ENCODE assay signal across 8 cellular contexts in the genomic region with DNA sequence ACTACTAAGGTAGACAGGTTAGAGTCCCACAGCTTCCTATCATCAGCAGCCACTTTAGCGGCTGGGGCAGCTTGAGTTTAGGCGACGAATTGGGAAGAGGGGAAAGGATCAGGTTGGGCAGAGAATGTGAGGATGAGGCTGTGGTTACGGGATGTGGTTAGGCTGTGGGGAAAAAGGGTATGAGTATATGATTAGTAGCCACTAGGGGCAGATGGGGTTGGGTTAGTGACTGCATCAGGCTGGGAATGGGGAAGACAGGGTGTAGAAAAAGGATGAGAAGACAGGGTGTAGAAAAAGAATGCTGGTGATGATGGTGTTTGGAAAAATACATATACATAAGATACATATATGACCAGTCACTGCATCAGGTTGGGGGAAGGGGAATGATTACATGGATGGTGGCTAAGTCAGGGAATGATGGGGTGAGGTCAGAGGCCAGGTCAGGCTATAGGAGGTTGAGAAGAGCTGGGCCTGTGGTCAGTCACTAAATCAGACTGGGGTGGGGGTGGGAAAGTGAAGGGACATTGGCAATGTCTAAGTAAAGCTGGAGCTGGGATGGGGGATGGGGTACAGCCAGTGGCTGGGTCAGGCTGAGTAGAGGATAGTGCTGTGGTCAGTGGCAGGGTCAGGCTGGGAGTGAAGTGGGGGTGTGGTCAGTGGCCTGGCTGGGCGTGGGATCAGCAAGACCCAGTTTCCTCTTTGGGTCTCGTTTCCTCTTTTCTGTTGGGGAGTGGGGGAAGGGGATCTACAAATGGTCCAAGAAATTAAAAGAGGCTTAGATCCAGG. TPM values are rescaled to one million over a fixed set of nuclear protein-coding genes. Genes with fewer than 3 reads are reported as not detected.
DNase-seq lines count a peak whose midpoint lies in the region; ATAC-seq and TF ChIP-seq lines count a peak whose summit lies in the region.

No MANE protein-coding gene starts in this region.

- peaks cover 82% of the 10 kb centered on the region for H3K79me2 ChIP-seq in fibroblast of lung (ENCODE audit: control insufficient read depth, insufficient read depth, low read length)

- peaks cover 20% of the 10 kb centered on the region for H3K4me1 Mint-ChIP-seq in activated CD4-positive, alpha-beta T cell treated with anti-CD3 and anti-CD28 coated beads, Interleukin-2, amount 10 ng/mL, durations not matched to agents 24 days and 14 days
- peaks cover 15 to 16% of the 10 kb centered on the region in 2 donors for H3K4me1 Mint-ChIP-seq in natural killer cell treated with Interleukin-12 subunit alpha and Interleukin-12 subunit beta and Interleukin-15 and Interleukin-18, amount 100 ng/mL, for 72 hours (ENCODE audit: low read depth in 2 of 2)

- peaks cover 18% of the 10 kb centered on the region for H3K36me3 Mint-ChIP-seq in activated CD4-positive, alpha-beta T cell treated with anti-CD3 and anti-CD28 coated beads, Interleukin-2, amount 10 ng/mL, durations not matched to agents 24 days and 14 days (ENCODE audit: low read depth)
- peaks cover 9% of the 10 kb centered on the region for H3K36me3 Mint-ChIP-seq in natural killer cell treated with Interleukin-12 subunit alpha and Interleukin-12 subunit beta and Interleukin-15 and Interleukin-18, amount 100 ng/mL, for 72 hours

- H3K36me3 ChIP-seq in fibroblast of lung (ENCODE audit: control insufficient read depth, insufficient read depth, low read length) = peaks cover 9% of the 10 kb centered on the region

- intact Hi-C loops in activated CD4-positive, alpha-beta T cell treated with anti-CD3 and anti-CD28 coated beads, Interleukin-2, amount 10 ng/mL, durations not matched to agents 24 days and 14 days (cut with micrococcal nuclease) = loop anchor here (2.0 to 5.0 kb wide), 2 partner anchors 33 to 618 kb away; no protein-coding TSS in a partner anchor

- H3K27me3 Mint-ChIP-seq in activated CD4-positive, alpha-beta T cell treated with anti-CD3 and anti-CD28 coated beads, Interleukin-2, amount 10 ng/mL, durations not matched to agents 24 days and 14 days = no peaks in the 10 kb centered on the region
- H3K27me3 Mint-ChIP-seq in natural killer cell treated with Interleukin-12 subunit alpha and Interleukin-12 subunit beta and Interleukin-15 and Interleukin-18, amount 100 ng/mL, for 72 hours = no peaks in the 10 kb centered on the region

- no peak overlapping the region for H2AFZ ChIP-seq in fibroblast of lung (ENCODE audit: low read length)

- peak overlapping the region; percentile 100 for H3K4me2 ChIP-seq in fibroblast of lung (ENCODE audit: extremely low read depth, insufficient read depth, low read length)

- TF ChIP-seq CTCF in VCaP (conservative IDR thresholded peaks at IDR 0.05) = peak; percentile 73
- peak; percentile 70 to 74 for TF ChIP-seq CTCF in fibroblast of lung (conservative IDR thresholded peaks at IDR 0.05 in 1 of 2, IDR thresholded peaks at IDR 0.05 in 1 of 2; ENCODE audit: low read depth in 1 of 2, low read length in 2 of 2)

- ATAC-seq in natural killer cell treated with Interleukin-12 subunit alpha and Interleukin-12 subunit beta and Interleukin-15 and Interleukin-18, amount 100 ng/mL, for 72 hours = no peak
- no peak for ATAC-seq in GM18502 (IDR thresholded peaks at IDR 0.05; ENCODE audit: poor library complexity, unreplicated experiment)

- H3K9me3 ChIP-seq in fibroblast of lung (ENCODE audit: control insufficient read depth, insufficient read depth, low read depth, low read length) = no peaks in the 10 kb centered on the region

- H3K27ac ChIP-seq in VCaP (no peak overlapping the region; the same call in 1 of the 2 replicates), fibroblast of lung (ENCODE audit: insufficient read depth, low read length) (peak overlapping the region; percentile 94)

- H3K9me3 Mint-ChIP-seq in activated CD4-positive, alpha-beta T cell treated with anti-CD3 and anti-CD28 coated beads, Interleukin-2, amount 10 ng/mL, durations not matched to agents 24 days and 14 days = no peaks in the 10 kb centered on the region
- H3K9me3 Mint-ChIP-seq in natural killer cell treated with Interleukin-12 subunit alpha and Interleukin-12 subunit beta and Interleukin-15 and Interleukin-18, amount 100 ng/mL, for 72 hours = no peaks in the 10 kb centered on the region

- DNase-seq in activated CD4-positive, alpha-beta T cell treated with anti-CD3 and anti-CD28 coated beads, Interleukin-2, amount 10 ng/mL, durations not matched to agents 24 days and 14 days = peak; percentile 78
- no peak for DNase-seq in activated CD4-positive, alpha-beta T cell treated with anti-CD3 and anti-CD28 coated beads, Interleukin-2, amount 50 U/mL, for 1 hour
- DNase-seq in LoVo (ENCODE audit: low spot score) = peak; percentile 36
- DNase-seq in fibroblast of lung (ENCODE audit: low read depth in 2 of 2) = peak; percentile 82 to 87
- peak; percentile 63 for DNase-seq in natural killer cell treated with Interleukin-12 subunit alpha and Interleukin-12 subunit beta and Interleukin-15 and Interleukin-18, amount 100 ng/mL, for 72 hours (ENCODE audit: low spot score)
- DNase-seq in activated gamma-delta T cell (lab: John Stamatoyannopoulos, UW) = no peak

- no peaks in the 10 kb centered on the region for H3K27me3 ChIP-seq in fibroblast of lung (ENCODE audit: control insufficient read depth, insufficient read depth, low read length)

- H4K20me1 ChIP-seq in fibroblast of lung (ENCODE audit: control insufficient read depth, extremely low read depth, insufficient read depth, low read length) = no peaks in the 10 kb centered on the region

- peaks cover 23% of the 10 kb centered on the region for H3K4me1 ChIP-seq in fibroblast of lung (ENCODE audit: control insufficient read depth, extremely low read depth, insufficient read depth, low read length)

- peak overlapping the region; percentile 60 for H3K27ac Mint-ChIP-seq in activated CD4-positive, alpha-beta T cell treated with anti-CD3 and anti-CD28 coated beads, Interleukin-2, amount 10 ng/mL, durations not matched to agents 24 days and 14 days
- no peak overlapping the region for H3K27ac Mint-ChIP-seq in natural killer cell treated with Interleukin-12 subunit alpha and Interleukin-12 subunit beta and Interleukin-15 and Interleukin-18, amount 100 ng/mL, for 72 hours

- peak overlapping the region; percentile 97 for H3K9ac ChIP-seq in fibroblast of lung (ENCODE audit: insufficient read depth, low read length)

- peak overlapping the region; percentile 87 to 99 (median 96) for H3K4me3 ChIP-seq in fibroblast of lung (replicated peaks in 1 of 4; ENCODE audit: control extremely low read depth in 1 of 4, insufficient read depth in 1 of 4, low read depth in 3 of 4, low read length in 4 of 4)

- H3K4me3 Mint-ChIP-seq in activated CD4-positive, alpha-beta T cell treated with anti-CD3 and anti-CD28 coated beads, Interleukin-2, amount 10 ng/mL, durations not matched to agents 24 days and 14 days = no peak overlapping the region
- H3K4me3 Mint-ChIP-seq in natural killer cell treated with Interleukin-12 subunit alpha and Interleukin-12 subunit beta and Interleukin-15 and Interleukin-18, amount 100 ng/mL, for 72 hours = no peak overlapping the region

RNA-seq across cellular contexts. Expression of a gene that starts 2.1 kb away (rescaled TPM):
- total RNA-seq in activated CD4-positive, alpha-beta T cell treated with anti-CD3 and anti-CD28 coated beads, Interleukin-2, amount 10 ng/mL, durations not matched to agents 24 days and 14 days = 220 and 243 TPM in 2 replicates
- total RNA-seq in fibroblast of lung = 214 and 405 TPM in 2 replicates
- polyA plus RNA-seq in fibroblast of lung = 214 and 244 TPM in 2 replicates
- polyA plus RNA-seq in fibroblast of lung (2012) = 354 and 377 TPM in 2 replicates
- polyA minus RNA-seq in fibroblast of lung (ENCODE audit: low replicate concordance) = 919 and 1,168 TPM in 2 replicates
- total RNA-seq in natural killer cell treated with Interleukin-12 subunit alpha and Interleukin-12 subunit beta and Interleukin-15 and Interleukin-18, amount 100 ng/mL, for 72 hours = 100 to 1,000 TPM; 490 to 539 TPM

RNA-seq across cellular contexts. Expression of a gene that starts 2.6 kb away (rescaled TPM):
- total RNA-seq in activated CD4-positive, alpha-beta T cell treated with anti-CD3 and anti-CD28 coated beads, Interleukin-2, amount 10 ng/mL, durations not matched to agents 24 days and 14 days = 27.0 and 27.6 TPM in 2 replicates
- 64.7 and 70.2 TPM in 2 replicates for total RNA-seq in fibroblast of lung
- 50.2 and 55.8 TPM in 2 replicates for polyA plus RNA-seq in fibroblast of lung
- polyA plus RNA-seq in fibroblast of lung (2012) = 64.7 and 76.5 TPM in 2 replicates
- 109 and 122 TPM in 2 replicates for polyA minus RNA-seq in fibroblast of lung (ENCODE audit: low replicate concordance)
- total RNA-seq in natural killer cell treated with Interleukin-12 subunit alpha and Interleukin-12 subunit beta and Interleukin-15 and Interleukin-18, amount 100 ng/mL, for 72 hours = 10 to 100 TPM; 29.4 to 35.7 TPM

RNA-seq across cellular contexts. Expression of a gene that starts 19.1 kb away (rescaled TPM):
- 46.7 and 50.1 TPM in 2 replicates for total RNA-seq in activated CD4-positive, alpha-beta T cell treated with anti-CD3 and anti-CD28 coated beads, Interleukin-2, amount 10 ng/mL, durations not matched to agents 24 days and 14 days
- total RNA-seq in fibroblast of lung = 21.8 and 23.9 TPM in 2 replicates
- 24.1 and 25.5 TPM in 2 replicates for polyA plus RNA-seq in fibroblast of lung
- polyA plus RNA-seq in fibroblast of lung (2012) = 30.2 and 32.0 TPM in 2 replicates
- 32.9 and 44.6 TPM in 2 replicates for polyA minus RNA-seq in fibroblast of lung (ENCODE audit: low replicate concordance)
- total RNA-seq in natural killer cell treated with Interleukin-12 subunit alpha and Interleukin-12 subunit beta and Interleukin-15 and Interleukin-18, amount 100 ng/mL, for 72 hours = 10 to 100 TPM; 68.4 to 81.4 TPM

RNA-seq across cellular contexts. Expression of a gene that starts 19.2 kb away (rescaled TPM):
- total RNA-seq in activated CD4-positive, alpha-beta T cell treated with anti-CD3 and anti-CD28 coated beads, Interleukin-2, amount 10 ng/mL, durations not matched to agents 24 days and 14 days = 16.3 and 16.7 TPM in 2 replicates
- 10.5 and 14.9 TPM in 2 replicates for total RNA-seq in fibroblast of lung
- polyA plus RNA-seq in fibroblast of lung = 17.4 and 18.0 TPM in 2 replicates
- polyA plus RNA-seq in fibroblast of lung (2012) = 15.9 and 17.3 TPM in 2 replicates
- polyA minus RNA-seq in fibroblast of lung (ENCODE audit: low replicate concordance) = 43.2 and 58.2 TPM in 2 replicates
- 10 to 100 TPM; 17.9 to 19.6 TPM for total RNA-seq in natural killer cell treated with Interleukin-12 subunit alpha and Interleukin-12 subunit beta and Interleukin-15 and Interleukin-18, amount 100 ng/mL, for 72 hours

RNA-seq across cellular contexts. Expression of a gene that starts 24.2 kb away (rescaled TPM):
- 0.88 TPM in 1 of 2 replicates, not detected in the other for total RNA-seq in activated CD4-positive, alpha-beta T cell treated with anti-CD3 and anti-CD28 coated beads, Interleukin-2, amount 10 ng/mL, durations not matched to agents 24 days and 14 days
- total RNA-seq in fibroblast of lung = not detected in 2 replicates
- polyA plus RNA-seq in fibroblast of lung = not detected in 2 replicates
- polyA plus RNA-seq in fibroblast of lung (2012) = not detected in 2 replicates
- not detected in 2 replicates for polyA minus RNA-seq in fibroblast of lung (ENCODE audit: low replicate concordance)
- total RNA-seq in natural killer cell treated with Interleukin-12 subunit alpha and Interleukin-12 subunit beta and Interleukin-15 and Interleukin-18, amount 100 ng/mL, for 72 hours = not detected

Comparison
In these comparisons a context has a peak if more than half of its experiments do, and no peak if none do; other contexts are left out.
1. DNase-seq: peak in activated CD4-positive, alpha-beta T cell treated with anti-CD3 and anti-CD28 coated beads, Interleukin-2, amount 10 ng/mL, durations not matched to agents 24 days and 14 days (single experiment), LoVo (single experiment), fibroblast of lung (2 of 2) and natural killer cell treated with Interleukin-12 subunit alpha and Interleukin-12 subunit beta and Interleukin-15 and Interleukin-18, amount 100 ng/mL, for 72 hours (single experiment); none in activated CD4-positive, alpha-beta T cell treated with anti-CD3 and anti-CD28 coated beads, Interleukin-2, amount 50 U/mL, for 1 hour (single experiment) and activated gamma-delta T cell (single experiment).